12 cellular contexts compared by ENCODE assay signal in the genomic region with DNA sequence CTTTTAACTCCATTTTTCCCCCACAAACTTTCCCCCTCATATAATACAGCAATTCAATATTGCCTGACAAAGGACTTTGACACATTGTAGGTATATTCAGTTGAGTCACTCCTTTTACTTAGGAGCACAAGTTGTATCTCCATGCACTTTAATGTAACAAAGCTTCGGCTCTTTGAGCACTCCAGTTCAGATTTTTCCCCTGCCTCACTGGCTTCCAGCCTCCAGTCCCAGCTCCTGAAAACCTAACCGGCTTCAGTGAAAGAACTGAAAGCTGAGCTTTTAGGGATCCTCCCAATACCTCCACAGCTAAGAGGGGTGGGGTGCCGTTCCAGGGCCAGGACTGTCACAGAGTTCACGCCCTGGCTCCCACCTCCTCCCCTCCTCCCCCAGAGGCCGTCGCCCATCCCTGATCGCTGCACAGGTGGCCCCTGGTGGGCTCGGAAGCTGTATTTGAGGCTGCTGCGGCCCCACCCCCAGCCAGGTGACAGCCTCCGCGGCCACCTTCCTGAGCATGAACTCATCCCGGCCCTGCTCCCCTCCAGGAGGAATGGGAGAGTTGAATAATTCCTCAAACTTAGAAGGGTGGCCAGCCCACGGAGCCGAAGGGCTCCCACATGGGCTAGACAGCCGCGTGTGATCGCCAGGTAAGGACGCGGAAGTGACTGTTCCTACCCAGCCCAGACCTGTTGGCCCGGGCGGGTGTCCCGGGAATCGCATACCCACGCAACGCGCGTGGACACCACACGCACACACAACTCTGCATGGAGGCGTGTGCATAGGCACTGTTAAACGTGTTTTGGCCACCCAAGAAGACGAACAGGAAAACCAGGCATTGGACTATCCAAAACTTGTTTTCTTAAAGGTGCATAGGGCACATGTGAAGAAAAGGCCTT. TPM values are rescaled to one million over a fixed set of nuclear protein-coding genes. Genes with fewer than 3 reads are reported as not detected.
A peak's percentile ranks its signal among the peaks of the same experiment; 100 is the strongest.
DNase-seq lines count a peak whose midpoint lies in the region; ATAC-seq, FAIRE-seq and TF ChIP-seq lines count a peak whose summit lies in the region.
"Had no signal": no experiment of that assay in that cellular context is flagged by ENCODE, and none has a peak within 500 bp of the region (broad histone marks: within the 10 kb centered on the region; RNA-seq: fewer than 3 reads in every experiment).

No MANE protein-coding gene starts in this region.

- no peaks in the 10 kb centered on the region for H3K36me3 Mint-ChIP-seq in activated CD4-positive, alpha-beta T cell treated with anti-CD3 and anti-CD28 coated beads for 36 hours (ENCODE audit: low read depth)

- H2AFZ ChIP-seq in HepG2 (ENCODE audit: low read length) = no peak overlapping the region

- POLR2A ChIA-PET in HepG2 (lab: Yijun Ruan, JAX) = no interaction called here
- POLR2A ChIA-PET in activated CD4-positive, alpha-beta T cell treated with anti-CD3 and anti-CD28 coated beads for 36 hours (lab: Charles Lee) = no interaction called here

- H3K36me3 ChIP-seq in HepG2 (replicated peaks in 1 of 2; ENCODE audit: control insufficient read depth in 1 of 2, insufficient read depth in 2 of 2, low read length in 2 of 2) (no peaks in the 10 kb centered on the region), thymus (ENCODE audit: control insufficient read depth, insufficient read depth) (no peaks in the 10 kb centered on the region)

- H3K4me1 ChIP-seq in HepG2 (ENCODE audit: insufficient read depth, low read length) (peaks cover 43% of the 10 kb centered on the region), thymus (ENCODE audit: control insufficient read depth, insufficient read depth, low read length) (peaks cover 4% of the 10 kb centered on the region)
- H3K4me1 ChIP-seq: A549 had no signal

- H3K27me3 Mint-ChIP-seq in activated CD4-positive, alpha-beta T cell treated with anti-CD3 and anti-CD28 coated beads for 36 hours = peaks cover 59% of the 10 kb centered on the region

- peak overlapping the region; percentile 96 for H3K4me2 ChIP-seq in HepG2 (ENCODE audit: low read depth, low read length)

- CTCF ChIA-PET in HepG2 (lab: Yijun Ruan, JAX; ENCODE audit: low intra/inter-chr PET ratio, low total read pairs) = no interaction called here
- CTCF ChIA-PET in activated CD4-positive, alpha-beta T cell treated with anti-CD3 and anti-CD28 coated beads for 36 hours (lab: Charles Lee) = interaction anchor here (0.6 to 1.1 kb wide), 3 partner anchors 9 to 148 kb away, joined by 3 read pairs; no protein-coding TSS in a partner anchor

- H3K9me3 ChIP-seq in HepG2 (ENCODE audit: low read length) (no peaks in the 10 kb centered on the region), thymus (ENCODE audit: control insufficient read depth) (no peaks in the 10 kb centered on the region)
- H3K9me3 ChIP-seq: A549 had no signal

- no peak; the same call in 2 of the 3 replicates for ATAC-seq in HepG2
- no peak for ATAC-seq in activated CD4-positive, alpha-beta T cell treated with anti-CD3 and anti-CD28 coated beads for 36 hours
- ATAC-seq: stimulated activated naive CD8-positive, alpha-beta T cell treated with anti-CD3 and anti-CD28 coated beads, Interleukin-15, Interleukin-2, amounts not matched to agents 100 U/mL and 50 U/mL, for 24 hours had no signal

- no peak for FAIRE-seq in HepG2 (lab: Jason Lieb, UNC)
- FAIRE-seq: A549 had no signal

- intact Hi-C loops in HepG2 (cut with micrococcal nuclease; ENCODE audit: unreplicated experiment) = no loop called here
- intact Hi-C loops in activated CD4-positive, alpha-beta T cell treated with anti-CD3 and anti-CD28 coated beads for 36 hours (cut with DNase I, micrococcal nuclease) = loop anchor here (10.0 kb wide), 3 partner anchors 158 to 678 kb away; no protein-coding TSS in a partner anchor

- no peak overlapping the region for H3K4me3 Mint-ChIP-seq in activated CD4-positive, alpha-beta T cell treated with anti-CD3 and anti-CD28 coated beads for 36 hours

- peaks cover 0 to 14% of the 10 kb centered on the region in 2 experiments; a peak in 3 of 5 replicates for H3K27me3 ChIP-seq in HepG2 (ENCODE audit: control insufficient read depth in 1 of 2, insufficient read depth in 2 of 2, low read length in 2 of 2)
- H3K27me3 ChIP-seq in thymus (ENCODE audit: control insufficient read depth, insufficient read depth) = peaks cover 44% of the 10 kb centered on the region

- H3K4me3 ChIP-seq in HepG2 (replicated peaks in 1 of 3; ENCODE audit: insufficient read depth in 1 of 3, low read depth in 2 of 3, low read length in 3 of 3) (peak overlapping the region; percentile 73 to 90 (median 83); a peak in 5 of 6 replicates), thymus (ENCODE audit: low read length) (no peak overlapping the region)

- TF ChIP-seq RAD21 in HepG2 (CRISPR knock-in tag; IDR thresholded peaks at IDR 0.05) = no peak

- no peak for TF ChIP-seq POLR2A in HepG2 (IDR thresholded peaks at IDR 0.05; ENCODE audit: insufficient read depth in 1 of 2, low read depth in 2 of 2, low read length in 2 of 2)

- H3K27ac ChIP-seq in HepG2 (ENCODE audit: extremely low read length, insufficient read depth, low read length) = no peak overlapping the region
- H3K27ac ChIP-seq in thymus (ENCODE audit: low read depth) = peak overlapping the region; percentile 42
- H3K27ac ChIP-seq: A549, HL-60 had no signal

- peaks cover 3% of the 10 kb centered on the region for H3K79me2 ChIP-seq in HepG2 (ENCODE audit: insufficient read depth, low read length)

- 16% methylated on average over 13 of the region's 31 CpGs for WGBS in HepG2 (ENCODE audit: low lambda C conversion rate)
- WGBS in thymus = 15% methylated on average over 31 of the region's 31 CpGs

- BruUV-seq in HepG2 (replicated peaks; lab: Mats Ljungman, UMichigan) = TSS peak; percentile 38

- no peaks in the 10 kb centered on the region for H3K9me3 Mint-ChIP-seq in activated CD4-positive, alpha-beta T cell treated with anti-CD3 and anti-CD28 coated beads for 36 hours (ENCODE audit: low read depth)
- H3K9me3 Mint-ChIP-seq: activated naive CD4-positive, alpha-beta T cell treated with anti-CD3 and anti-CD28 coated beads for 36 hours had no signal

- no peak overlapping the region for H3K27ac Mint-ChIP-seq in activated CD4-positive, alpha-beta T cell treated with anti-CD3 and anti-CD28 coated beads for 36 hours
- H3K27ac Mint-ChIP-seq: activated naive CD4-positive, alpha-beta T cell treated with anti-CD3 and anti-CD28 coated beads for 36 hours had no signal

- no peak for TF ChIP-seq CTCF in HepG2 (CRISPR knock-in tag; IDR thresholded peaks at IDR 0.05)

- TF ChIP-seq EP300 in HepG2 (IDR thresholded peaks at IDR 0.05; ENCODE audit: low read depth in 2 of 2, low read length in 2 of 2) (no peak), HepG2 (CRISPR knock-in tag; IDR thresholded peaks at IDR 0.05; ENCODE audit: borderline replicate concordance) (no peak)

- in situ Hi-C loops in T47D (cut with HindIII; ENCODE audit: low pct_unique_long_range_greater_than_20kb, low sequenced_read_pairs) = no loop called here
- in situ Hi-C loops in HepG2 (cut with HindIII; ENCODE audit: extremely low pct_ligation_motif_present, low pct_unique_long_range_greater_than_20kb) = loop anchor here (10.0 kb wide), 1 partner anchor 278 kb away; no protein-coding TSS in a partner anchor

- DNase-seq in NCI-H748 (lab: John Stamatoyannopoulos, UW; ENCODE audit: unreplicated experiment) = peak; percentile 42
- DNase-seq in NCI-H748 treated with DMSO at 0.1 percent for 48 hours (lab: John Stamatoyannopoulos, UW) = no peak
- DNase-seq in T47D (ENCODE audit: low read depth in 1 of 2, low spot score in 1 of 2) = peak; percentile 31 to 38
- DNase-seq in HepG2 (ENCODE audit: low spot score) = no peak
- no peak for DNase-seq in activated CD4-positive, CD25-positive, alpha-beta regulatory T cell treated with anti-CD3 and anti-CD28 coated beads, Interleukin-2, amount 50 U/mL, for 72 hours
- no peak for DNase-seq in activated CD4-positive, alpha-beta T cell treated with anti-CD3 and anti-CD28 coated beads for 36 hours
- no peak for DNase-seq in dermis blood vessel endothelial cell
- DNase-seq: stimulated activated naive CD8-positive, alpha-beta T cell treated with anti-CD3 and anti-CD28 coated beads, Interleukin-15, Interleukin-2, amounts not matched to agents 100 U/mL and 50 U/mL, for 24 hours had no signal

- H3K9ac ChIP-seq in HepG2 (ENCODE audit: insufficient read depth, low read depth, low read length) = peak overlapping the region; percentile 36; the same call in 1 of the 2 replicates

- H3K4me1 Mint-ChIP-seq in activated CD4-positive, alpha-beta T cell treated with anti-CD3 and anti-CD28 coated beads for 36 hours = peaks cover 24% of the 10 kb centered on the region

- no peaks in the 10 kb centered on the region for H4K20me1 ChIP-seq in HepG2 (ENCODE audit: insufficient read depth, low read length)

RNA-seq across cellular contexts. Expression of a gene that starts 1.8 kb away (rescaled TPM):
- total RNA-seq in HepG2 (2016; rRNA removed; fragmentation: Illumina TruSeq; extraction: Trizol) (24.0 and 34.9 TPM in 2 replicates), dermis blood vessel endothelial cell (0.70 and 0.85 TPM in 2 replicates)
- total RNA-seq in HepG2 (2016; cell fraction: cytosol; rRNA removed; fragmentation: Illumina TruSeq; extraction: Trizol; ENCODE audit: low read depth) = 3.5 TPM in 2 replicates
- 22.2 and 31.0 TPM in 2 replicates for total RNA-seq in HepG2 (2016; cell fraction: insoluble cytoplasmic fraction; rRNA removed; fragmentation: Illumina TruSeq; extraction: Trizol)
- 9.8 and 11.9 TPM in 2 replicates for total RNA-seq in HepG2 (2016; cell fraction: membrane; rRNA removed; fragmentation: Illumina TruSeq; extraction: Trizol)
- 18.1 and 21.7 TPM in 2 replicates for total RNA-seq in HepG2 (2016; cell fraction: nucleus; rRNA removed; fragmentation: Illumina TruSeq; extraction: Trizol)
- polyA plus RNA-seq in HepG2 (2011; rRNA removed) (12.4 and 13.1 TPM in 2 replicates), thymus (11.1 TPM)
- 10.8 and 12.5 TPM in 2 replicates for polyA plus RNA-seq in HepG2 (2011; cell fraction: cytosol; rRNA removed)
- 12.7 and 15.2 TPM in 2 replicates for polyA plus RNA-seq in HepG2 (2011; cell fraction: nucleus; rRNA removed)
- polyA plus RNA-seq in HepG2 (2012) = 9.7 and 12.2 TPM in 2 replicates
- polyA plus RNA-seq in HepG2 (2016; cell fraction: cytosol; fragmentation: Illumina TruSeq; extraction: Trizol; ENCODE audit: low read depth) = 1.7 and 2.1 TPM in 2 replicates
- polyA plus RNA-seq in HepG2 (2016; cell fraction: insoluble cytoplasmic fraction; fragmentation: Illumina TruSeq; extraction: Trizol; ENCODE audit: low read depth) = 35.5 and 36.8 TPM in 2 replicates
- polyA plus RNA-seq in HepG2 (2016; cell fraction: membrane; fragmentation: Illumina TruSeq; extraction: Trizol; ENCODE audit: low read depth) = 6.1 and 8.8 TPM in 2 replicates
- polyA plus RNA-seq in HepG2 (2016; cell fraction: nucleus; fragmentation: Illumina TruSeq; extraction: Trizol; ENCODE audit: insufficient read depth, low read depth) = 21.2 and 23.3 TPM in 2 replicates
- 24.8 and 28.9 TPM in 2 replicates for polyA minus RNA-seq in HepG2 (2011; rRNA and poly(A)+ RNA removed; ENCODE audit: low replicate concordance)
- polyA minus RNA-seq in HepG2 (2011; cell fraction: cytosol; rRNA and poly(A)+ RNA removed) = 14.2 and 20.7 TPM in 2 replicates
- 9.4 and 16.2 TPM in 2 replicates for polyA minus RNA-seq in HepG2 (2011; cell fraction: nucleus; rRNA and poly(A)+ RNA removed)
- total RNA-seq in activated CD4-positive, alpha-beta T cell treated with anti-CD3 and anti-CD28 coated beads for 36 hours = under 1 TPM; 0.18 to 0.23 TPM

Comparison
In these comparisons a context has a peak if more than half of its experiments do, and no peak if none do; other contexts are left out.
1. DNase-seq: peak in NCI-H748 (single experiment) and T47D (2 of 2); none in NCI-H748 treated with DMSO at 0.1 percent for 48 hours (single experiment), HepG2 (single experiment), activated CD4-positive, CD25-positive, alpha-beta regulatory T cell treated with anti-CD3 and anti-CD28 coated beads, Interleukin-2, amount 50 U/mL, for 72 hours (single experiment), activated CD4-positive, alpha-beta T cell treated with anti-CD3 and anti-CD28 coated beads for 36 hours (single experiment) and dermis blood vessel endothelial cell (single experiment).